ENCODE assay signal across 15 cellular contexts in the genomic region with DNA sequence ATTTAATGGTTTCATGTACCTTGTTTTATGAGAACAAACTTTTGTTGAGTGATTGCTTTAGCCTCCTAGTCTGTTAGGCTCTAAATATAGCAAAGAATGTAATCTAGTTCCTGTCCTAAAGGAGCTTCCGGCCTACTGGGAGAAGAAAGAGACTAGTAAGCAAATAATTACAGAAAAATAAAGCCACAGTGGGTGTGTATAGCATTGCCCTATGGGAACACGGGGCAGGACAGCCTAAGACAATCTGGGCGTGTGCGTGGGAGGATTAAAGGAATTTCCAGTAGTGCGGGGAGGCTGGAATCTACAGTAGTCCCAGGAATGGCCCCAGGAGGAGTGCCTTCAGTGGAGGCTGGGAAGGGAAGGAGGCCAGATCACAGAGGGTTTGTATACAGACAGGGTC.
DNase-seq lines count a peak whose midpoint lies in the region; ATAC-seq and TF ChIP-seq lines count a peak whose summit lies in the region.
"Had no signal": no experiment of that assay in that cellular context is flagged by ENCODE, and none has a peak within 500 bp of the region (broad histone marks: within the 10 kb centered on the region; RNA-seq: fewer than 3 reads in every experiment).

No MANE protein-coding gene starts in this region.

- H3K4me1 Mint-ChIP-seq in neural crest cell, result peaks cover 46% of the 10 kb centered on the region

- ATAC-seq in RWPE2 (ENCODE audit: low read depth) (peak; percentile 51; the same call in 2 of the 3 replicates), HG03565 (IDR thresholded peaks at IDR 0.05; ENCODE audit: unreplicated experiment) (no peak)
- ATAC-seq: Panc1 had no signal

- no peak overlapping the region for H3K4me3 ChIP-seq in RWPE2 (ENCODE audit: severe bottlenecking)

- TF ChIP-seq CTCF in RWPE2 (IDR thresholded peaks at IDR 0.05; ENCODE audit: poor library complexity, severe bottlenecking), result no peak
- no peak for TF ChIP-seq CTCF in neural crest cell (conservative IDR thresholded peaks at IDR 0.05)

- H3K4me3 Mint-ChIP-seq in neural crest cell, result no peak overlapping the region
- H3K4me3 Mint-ChIP-seq: brain had no signal

- H3K27ac Mint-ChIP-seq in neural crest cell (ENCODE audit: unreplicated experiment), result peak overlapping the region; percentile 29

- H3K4me1 ChIP-seq in RWPE2 (ENCODE audit: insufficient read depth, poor library complexity, severe bottlenecking), result no peaks in the 10 kb centered on the region

- peaks cover 3% of the 10 kb centered on the region for H3K9me3 Mint-ChIP-seq in neural crest cell

- no peaks in the 10 kb centered on the region for H3K9me3 ChIP-seq in RWPE2 (ENCODE audit: severe bottlenecking)

- peak; percentile 78 for DNase-seq in EH (ENCODE audit: low read depth)
- no peak for DNase-seq in RWPE2 (ENCODE audit: low spot score)
- peak; percentile 48 for DNase-seq in glomerular endothelial cell (ENCODE audit: extremely low read depth, low read depth, low spot score)
- DNase-seq in neural crest cell (ENCODE audit: low read depth, low spot score), result no peak
- DNase-seq in islet precursor cell, result no peak
- DNase-seq in medulla oblongata (ENCODE audit: extremely low spot score), result no peak
- no peak for DNase-seq in NCI-H128 (lab: John Stamatoyannopoulos, UW; ENCODE audit: unreplicated experiment)
- DNase-seq: activated T-cell treated with anti-CD3 and anti-CD28 coated beads, Interleukin-2, amount 50 U/mL, for 48 hours; AML-193; KBM-7; substantia nigra had no signal

- H3K36me3 Mint-ChIP-seq in neural crest cell (ENCODE audit: low read depth), result no peaks in the 10 kb centered on the region

- H3K27ac ChIP-seq in RWPE2 (ENCODE audit: poor library complexity, severe bottlenecking), result no peak overlapping the region
- H3K27ac ChIP-seq: VCaP had no signal

- no peaks in the 10 kb centered on the region for H3K27me3 Mint-ChIP-seq in neural crest cell (ENCODE audit: low read depth)

- H3K27me3 ChIP-seq in RWPE2 (ENCODE audit: insufficient read depth, poor library complexity, severe bottlenecking), result no peaks in the 10 kb centered on the region

- no peaks in the 10 kb centered on the region for H3K36me3 ChIP-seq in RWPE2 (ENCODE audit: low read depth)

Comparison
In these comparisons a context has a peak if more than half of its experiments do, and no peak if none do; other contexts are left out.
1. DNase-seq: peak in EH (single experiment) and glomerular endothelial cell (single experiment); none in RWPE2 (single experiment), neural crest cell (single experiment), islet precursor cell (single experiment), medulla oblongata (single experiment) and NCI-H128 (single experiment).